8 cellular contexts compared by ENCODE assay signal in genomic region chr10:8054498-8055407, GRCh38. TPM values are rescaled to one million over a fixed set of nuclear protein-coding genes. Genes with fewer than 3 reads are reported as not detected.
DNase-seq lines count a peak whose midpoint lies in the region; ATAC-seq, FAIRE-seq and TF ChIP-seq lines count a peak whose summit lies in the region.

Gene GATA3 (plus strand): TSS chr10:8054688. CDS start chr10:8055656, 968 bp downstream.

- BruUV-seq in endothelial cell of umbilical vein (replicated peaks; lab: Mats Ljungman, UMichigan): TSS peak; percentile 48

- no peak for TF ChIP-seq EP300 in tibial nerve (IDR thresholded peaks at IDR 0.05)

- peak within 1 kb of the TSS; percentile 89 for H3K4me3 Mint-ChIP-seq in activated CD8-positive, alpha-beta T cell treated with anti-CD3 and anti-CD28 coated beads for 36 hours
- H3K4me3 Mint-ChIP-seq in natural killer cell treated with Interleukin-12 subunit alpha and Interleukin-12 subunit beta and Interleukin-15 and Interleukin-18, amount 100 ng/mL, for 72 hours: peak within 1 kb of the TSS; percentile 98

- 2 to 4% methylated on average over 45 to 54 of the region's 65 CpGs for WGBS in tibial nerve, 2 donors

- H3K27ac ChIP-seq in HUES48 (ENCODE audit: low read depth, low read length) (peak within 1 kb of the TSS; percentile 47), endothelial cell of umbilical vein (ENCODE audit: insufficient read depth, low read depth, low read length) (peak within 1 kb of the TSS; percentile 79), tibial nerve (peak within 1 kb of the TSS in 1 of 4 donors; percentile 22)

- no peak within 1 kb of the TSS for H3K9ac ChIP-seq in HUES48 (ENCODE audit: low read depth, low read length)
- peak within 1 kb of the TSS; percentile 77 for H3K9ac ChIP-seq in endothelial cell of umbilical vein (replicated peaks; ENCODE audit: extremely low read depth, insufficient read depth, low read length)

- H3K4me1 ChIP-seq in HUES48 (ENCODE audit: control insufficient read depth, insufficient read depth, low read length) (peaks cover 48% of the 10 kb centered on the region), endothelial cell of umbilical vein (ENCODE audit: control insufficient read depth, extremely low read depth, insufficient read depth, low read length) (peaks cover 36% of the 10 kb centered on the region), tibial nerve (peaks cover 0 to 76% (median 47%) of the 10 kb centered on the region in 4 donors)

- H3K9me3 ChIP-seq in HUES48 (ENCODE audit: control insufficient read depth, insufficient read depth, low read length) (no peaks in the 10 kb centered on the region), endothelial cell of umbilical vein (replicated peaks; ENCODE audit: control insufficient read depth, insufficient read depth, low read length) (no peaks in the 10 kb centered on the region), tibial nerve (no peaks in the 10 kb centered on the region)

- CTCF ChIA-PET in activated CD8-positive, alpha-beta T cell treated with anti-CD3 and anti-CD28 coated beads for 36 hours (lab: Charles Lee): no interaction called here
- CTCF ChIA-PET in endothelial cell of umbilical vein (lab: Charles Lee): no interaction called here

- DNase-seq in AG20443 (ENCODE audit: low spot score) (peak; percentile 72), endothelial cell of umbilical vein (ENCODE audit: low read depth, low spot score) (peak; percentile 93), tibial nerve (ENCODE audit: low spot score in 2 of 2) (no peak), pons (ENCODE audit: low spot score) (no peak)
- DNase-seq in activated CD8-positive, alpha-beta T cell treated with anti-CD3 and anti-CD28 coated beads for 36 hours: peak; percentile 90
- peak; percentile 88 for DNase-seq in natural killer cell treated with Interleukin-12 subunit alpha and Interleukin-12 subunit beta and Interleukin-15 and Interleukin-18, amount 100 ng/mL, for 72 hours (ENCODE audit: low spot score)

- no peak for FAIRE-seq in endothelial cell of umbilical vein (lab: Jason Lieb, UNC)

- H3K36me3 Mint-ChIP-seq in activated CD8-positive, alpha-beta T cell treated with anti-CD3 and anti-CD28 coated beads for 36 hours (ENCODE audit: low read depth): peaks cover 36% of the 10 kb centered on the region
- no peaks in the 10 kb centered on the region for H3K36me3 Mint-ChIP-seq in natural killer cell treated with Interleukin-12 subunit alpha and Interleukin-12 subunit beta and Interleukin-15 and Interleukin-18, amount 100 ng/mL, for 72 hours

- H3K27me3 Mint-ChIP-seq in activated CD8-positive, alpha-beta T cell treated with anti-CD3 and anti-CD28 coated beads for 36 hours: peaks cover 16% of the 10 kb centered on the region
- peaks cover 15% of the 10 kb centered on the region in 2 donors for H3K27me3 Mint-ChIP-seq in natural killer cell treated with Interleukin-12 subunit alpha and Interleukin-12 subunit beta and Interleukin-15 and Interleukin-18, amount 100 ng/mL, for 72 hours

- POLR2A ChIA-PET in activated CD8-positive, alpha-beta T cell treated with anti-CD3 and anti-CD28 coated beads for 36 hours (lab: Charles Lee): no interaction called here
- POLR2A ChIA-PET in endothelial cell of umbilical vein (lab: Charles Lee): interaction anchor here (0.6 to 0.7 kb wide), 6 partner anchors 9 to 1339 kb away, joined by 3 to 4 read pairs (median 4); no protein-coding TSS in a partner anchor

- peaks cover 36% of the 10 kb centered on the region for H3K4me1 Mint-ChIP-seq in activated CD8-positive, alpha-beta T cell treated with anti-CD3 and anti-CD28 coated beads for 36 hours (ENCODE audit: low read depth)
- peaks cover 45 to 48% of the 10 kb centered on the region in 2 donors for H3K4me1 Mint-ChIP-seq in natural killer cell treated with Interleukin-12 subunit alpha and Interleukin-12 subunit beta and Interleukin-15 and Interleukin-18, amount 100 ng/mL, for 72 hours (ENCODE audit: low read depth in 2 of 2)

- no peak for TF ChIP-seq CTCF in activated CD8-positive, alpha-beta T cell treated with anti-CD3 and anti-CD28 coated beads for 36 hours (IDR thresholded peaks at IDR 0.05)
- TF ChIP-seq CTCF in endothelial cell of umbilical vein (IDR thresholded peaks at IDR 0.05; ENCODE audit: extremely low read depth in 1 of 2, insufficient read depth in 1 of 2, low read depth in 1 of 2, low read length in 2 of 2) (no peak), tibial nerve (IDR thresholded peaks at IDR 0.05) (no peak)

- H4K20me1 ChIP-seq in endothelial cell of umbilical vein (replicated peaks; ENCODE audit: control insufficient read depth, extremely low read depth, insufficient read depth, low read length): no peaks in the 10 kb centered on the region

- peak within 1 kb of the TSS; percentile 98 for H3K27ac Mint-ChIP-seq in activated CD8-positive, alpha-beta T cell treated with anti-CD3 and anti-CD28 coated beads for 36 hours
- peak within 1 kb of the TSS; percentile 84 to 99 for H3K27ac Mint-ChIP-seq in natural killer cell treated with Interleukin-12 subunit alpha and Interleukin-12 subunit beta and Interleukin-15 and Interleukin-18, amount 100 ng/mL, for 72 hours

- H3K36me3 ChIP-seq in HUES48 (ENCODE audit: control insufficient read depth, insufficient read depth, low read length) (no peaks in the 10 kb centered on the region), endothelial cell of umbilical vein (ENCODE audit: control insufficient read depth in 2 of 2, extremely low read depth in 1 of 2, insufficient read depth in 2 of 2, low read length in 2 of 2) (peaks cover 0 to 11% of the 10 kb centered on the region in 2 experiments), tibial nerve (no peaks in the 10 kb centered on the region)

- peaks cover 71% of the 10 kb centered on the region for H3K79me2 ChIP-seq in endothelial cell of umbilical vein (ENCODE audit: control insufficient read depth, insufficient read depth, low read length)

- no peak within 1 kb of the TSS for H2AFZ ChIP-seq in endothelial cell of umbilical vein (ENCODE audit: low read depth, low read length)

- H3K9me3 Mint-ChIP-seq in activated CD8-positive, alpha-beta T cell treated with anti-CD3 and anti-CD28 coated beads for 36 hours: no peaks in the 10 kb centered on the region
- H3K9me3 Mint-ChIP-seq in natural killer cell treated with Interleukin-12 subunit alpha and Interleukin-12 subunit beta and Interleukin-15 and Interleukin-18, amount 100 ng/mL, for 72 hours: no peaks in the 10 kb centered on the region

- TF ChIP-seq POLR2A in endothelial cell of umbilical vein (IDR thresholded peaks at IDR 0.05; ENCODE audit: low read depth, low read length) (peak; percentile 57), tibial nerve (IDR thresholded peaks at IDR 0.05) (no peak)

- H3K9me1 ChIP-seq in endothelial cell of umbilical vein (replicated peaks; ENCODE audit: control insufficient read depth, extremely low read depth, insufficient read depth, low read length): no peaks in the 10 kb centered on the region

- peak within 1 kb of the TSS; percentile 88 for H3K4me2 ChIP-seq in endothelial cell of umbilical vein (ENCODE audit: insufficient read depth, low read length)

- intact Hi-C loops in activated CD8-positive, alpha-beta T cell treated with anti-CD3 and anti-CD28 coated beads for 36 hours (cut with micrococcal nuclease): loop anchor here (5.0 to 10.0 kb wide), 4 partner anchors 78 to 1040 kb away; no protein-coding TSS in a partner anchor
- intact Hi-C loops in endothelial cell of umbilical vein (cut with micrococcal nuclease): loop anchor here (1.0 to 10.0 kb wide), 9 partner anchors 87 to 1247 kb away; partner anchors contain the start of genes ATP5F1C and TAF3

- ATAC-seq in GM19452 (IDR thresholded peaks at IDR 0.05; ENCODE audit: unreplicated experiment): peak; percentile 37
- peak; percentile 50 for ATAC-seq in activated CD8-positive, alpha-beta T cell treated with anti-CD3 and anti-CD28 coated beads for 36 hours
- ATAC-seq in natural killer cell treated with Interleukin-12 subunit alpha and Interleukin-12 subunit beta and Interleukin-15 and Interleukin-18, amount 100 ng/mL, for 72 hours: peak; percentile 71 to 82

- H3K27me3 ChIP-seq in HUES48 (ENCODE audit: control insufficient read depth, insufficient read depth, low read length) (peaks cover 98% of the 10 kb centered on the region), endothelial cell of umbilical vein (ENCODE audit: control insufficient read depth in 2 of 2, insufficient read depth in 2 of 2, low read length in 2 of 2) (no peaks in the 10 kb centered on the region), tibial nerve (peaks cover 5 to 100% of the 10 kb centered on the region in 2 donors)

- H3K4me3 ChIP-seq in HUES48 (ENCODE audit: low read depth, low read length) (peak within 1 kb of the TSS; percentile 57), endothelial cell of umbilical vein (replicated peaks in 1 of 3; ENCODE audit: insufficient read depth in 1 of 3, low read depth in 1 of 3, low read length in 3 of 3) (peak within 1 kb of the TSS; percentile 81 to 95 (median 91)), tibial nerve (peak within 1 kb of the TSS; percentile 16 to 49 (median 30))

- dilution Hi-C loops in endothelial cell of umbilical vein (cut with MboI; ENCODE audit: extremely low pct_ligation_motif_present, low sequenced_read_pairs): no loop called here

TF ChIP-seq in endothelial cell of umbilical vein, 7 proteins besides CTCF, POLR2A, EP300 and RAD21:
- TF ChIP-seq POLR2AphosphoS5 (IDR thresholded peaks at IDR 0.05; ENCODE audit: insufficient read depth, low read depth, low read length) (peak; percentile 66), MYC (IDR thresholded peaks at IDR 0.05; ENCODE audit: low read depth, low read length) (no peak)
TF ChIP-seq in endothelial cell of umbilical vein: peak in this region for 1.

RNA-seq across cellular contexts. Expression of gene GATA3, which starts in this region (rescaled TPM):
- 10 to 100 TPM; 24.4 to 27.2 TPM for total RNA-seq in activated CD8-positive, alpha-beta T cell treated with anti-CD3 and anti-CD28 coated beads for 36 hours
- total RNA-seq in endothelial cell of umbilical vein: 30.9 and 33.0 TPM in 2 replicates
- 7.2 and 9.3 TPM in 2 replicates for polyA plus RNA-seq in endothelial cell of umbilical vein
- 6.7 and 7.0 TPM in 2 replicates for polyA plus RNA-seq in endothelial cell of umbilical vein (2011; cell fraction: cytosol; rRNA removed)
- polyA plus RNA-seq in endothelial cell of umbilical vein (2011; cell fraction: nucleus; rRNA removed): 13.5 and 14.3 TPM in 2 replicates
- 16.6 and 19.7 TPM in 2 replicates for polyA plus RNA-seq in endothelial cell of umbilical vein (2012)
- polyA minus RNA-seq in endothelial cell of umbilical vein: 2.5 TPM in 2 replicates
- not detected for polyA minus RNA-seq in endothelial cell of umbilical vein (2011; cell fraction: cytosol; rRNA and poly(A)+ RNA removed)
- polyA minus RNA-seq in endothelial cell of umbilical vein (2011; cell fraction: nucleus; rRNA and poly(A)+ RNA removed): 5.0 and 8.9 TPM in 2 replicates
- total RNA-seq in natural killer cell treated with Interleukin-12 subunit alpha and Interleukin-12 subunit beta and Interleukin-15 and Interleukin-18, amount 100 ng/mL, for 72 hours: 10 to 100 TPM in 1 of 2 donors, 1 to 10 TPM in 1; 7.6 to 10.9 TPM
- under 1 TPM in 1 of 4 donors, not detected in 3; 0.60 TPM for total RNA-seq in tibial nerve

Comparison
In these comparisons a context has a peak if more than half of its experiments do, and no peak if none do; other contexts are left out.
1. RNA of gene GATA3 (total RNA-seq): 30.9 to 33.0 TPM in endothelial cell of umbilical vein, 24.4 to 27.2 TPM in activated CD8-positive, alpha-beta T cell treated with anti-CD3 and anti-CD28 coated beads for 36 hours and 7.6 to 10.9 TPM in natural killer cell treated with Interleukin-12 subunit alpha and Interleukin-12 subunit beta and Interleukin-15 and Interleukin-18, amount 100 ng/mL, for 72 hours; 0.60 TPM in tibial nerve; every median in the first group is over 4 times any median in the second.
2. DNase-seq: peak in AG20443 (single experiment), activated CD8-positive, alpha-beta T cell treated with anti-CD3 and anti-CD28 coated beads for 36 hours (single experiment), endothelial cell of umbilical vein (single experiment) and natural killer cell treated with Interleukin-12 subunit alpha and Interleukin-12 subunit beta and Interleukin-15 and Interleukin-18, amount 100 ng/mL, for 72 hours (single experiment); none in tibial nerve (0 of 2) and pons (single experiment).
3. H3K4me3 ChIP-seq: peak in every context shown above with its lines; median percentile 91 in endothelial cell of umbilical vein; 57 in HUES48; 30 in tibial nerve.
4. Peak in every context shown above with its lines, with median percentiles within 50 percentile points of each other: ATAC-seq.